ENCODE assay signal across 21 cellular contexts in genomic region chrX:103338663-103339062, GRCh38. TPM values are rescaled to one million over a fixed set of nuclear protein-coding genes. Genes with fewer than 3 reads are reported as not detected.
DNase-seq lines count a peak whose midpoint lies in the region; FAIRE-seq and TF ChIP-seq lines count a peak whose summit lies in the region.
"Had no signal": no experiment of that assay in that cellular context is flagged by ENCODE, and none has a peak within 500 bp of the region (broad histone marks: within the 10 kb centered on the region; RNA-seq: fewer than 3 reads in every experiment).

No MANE protein-coding gene starts in this region.

- peaks cover 3% of the 10 kb centered on the region for H3K27me3 Mint-ChIP-seq in progenitor cell of endocrine pancreas

- H3K4me1 Mint-ChIP-seq in progenitor cell of endocrine pancreas (ENCODE audit: low read depth), result peaks cover 5% of the 10 kb centered on the region

- TF ChIP-seq CTCF in bronchial epithelial cell (IDR thresholded peaks at IDR 0.05; ENCODE audit: insufficient read depth, low read length, severe bottlenecking) (no peak), progenitor cell of endocrine pancreas (IDR thresholded peaks at IDR 0.05; ENCODE audit: unreplicated experiment) (no peak)

- H3K27ac Mint-ChIP-seq in progenitor cell of endocrine pancreas, result no peak overlapping the region
- H3K27ac Mint-ChIP-seq: CD4-positive, CD25-positive, alpha-beta regulatory T cell; GM23338; H9 had no signal

- no peaks in the 10 kb centered on the region for H3K36me3 ChIP-seq in bronchial epithelial cell (ENCODE audit: control insufficient read depth, insufficient read depth, low read length)
- H3K36me3 ChIP-seq: BLaER1, MG63 had no signal

- no peaks in the 10 kb centered on the region for H3K36me3 Mint-ChIP-seq in progenitor cell of endocrine pancreas (ENCODE audit: insufficient read depth)
- H3K36me3 Mint-ChIP-seq: CD4-positive, CD25-positive, alpha-beta regulatory T cell had no signal

- H3K9me3 Mint-ChIP-seq in progenitor cell of endocrine pancreas (ENCODE audit: low read depth), result peaks cover 3% of the 10 kb centered on the region
- H3K9me3 Mint-ChIP-seq: CD4-positive, CD25-positive, alpha-beta regulatory T cell; GM23338 had no signal

- no peak overlapping the region for H3K4me3 ChIP-seq in bronchial epithelial cell (ENCODE audit: low read depth, low read length)
- H3K4me3 ChIP-seq: BLaER1, GM23338, MG63 had no signal

- no peak overlapping the region for H3K4me3 Mint-ChIP-seq in progenitor cell of endocrine pancreas (ENCODE audit: low read depth)
- H3K4me3 Mint-ChIP-seq: CD4-positive, CD25-positive, alpha-beta regulatory T cell; GM23338; H9 had no signal

- H3K27me3 ChIP-seq in bronchial epithelial cell (ENCODE audit: control insufficient read depth, insufficient read depth, low read length) (no peaks in the 10 kb centered on the region), layer of hippocampus (ENCODE audit: control insufficient read depth, insufficient read depth, low read length) (no peaks in the 10 kb centered on the region)

- DNase-seq in COLO829 (ENCODE audit: low spot score) (peak; percentile 19), bronchial epithelial cell (ENCODE audit: low read depth) (no peak), putamen (ENCODE audit: low spot score) (peak; percentile 58), GM19239 (ENCODE audit: insufficient read length, low spot score) (no peak), NCI-H1092 treated with DMSO at 0.1 percent for 48 hours (lab: John Stamatoyannopoulos, UW) (no peak), progenitor cell of endocrine pancreas (ENCODE audit: low spot score, unreplicated experiment) (no peak), epidermal melanocyte (ENCODE audit: insufficient read length, low spot score) (no peak)
- DNase-seq: CD4-positive, CD25-positive, alpha-beta regulatory T cell; H9; KG1; MG63; NCI-H446 treated with DMSO at 0.1 percent for 48 hours; NCI-H526; NCI-H82; NK-92 treated with Interleukin-12 subunit alpha and Interleukin-12 subunit beta, amount 100 ng/mL, for 24 hours; PC-3 had no signal

- peak overlapping the region; percentile 28 for H3K27ac ChIP-seq in layer of hippocampus (ENCODE audit: low read depth, low read length)
- H3K27ac ChIP-seq: BLaER1 had no signal

- peak; percentile 7 for FAIRE-seq in bronchial epithelial cell (lab: Jason Lieb, UNC)
- FAIRE-seq in GM19239 (lab: Jason Lieb, UNC), result no peak
- FAIRE-seq: D721Med, GM18507 had no signal

RNA-seq across cellular contexts. Expression of gene TCEAL7, which starts 8.6 kb away (rescaled TPM):
- total RNA-seq in bronchial epithelial cell (0.77 and 1.1 TPM in 2 replicates), progenitor cell of endocrine pancreas (4.9 and 5.1 TPM in 2 replicates)
- total RNA-seq: CD4-positive, CD25-positive, alpha-beta regulatory T cell; PC-3 had no signal

RNA-seq across cellular contexts. Expression of gene TCEAL9, which starts 17.6 kb away (rescaled TPM):
- total RNA-seq in bronchial epithelial cell, result 46.6 and 66.6 TPM in 2 replicates
- total RNA-seq in progenitor cell of endocrine pancreas, result 111 and 118 TPM in 2 replicates

RNA-seq across cellular contexts. Expression of gene BEX2, which starts 27.9 kb away (rescaled TPM):
- total RNA-seq in bronchial epithelial cell (46.6 and 79.8 TPM in 2 replicates), progenitor cell of endocrine pancreas (36.0 and 42.0 TPM in 2 replicates)

RNA-seq across cellular contexts. Expression of gene BEX3, which starts 37.7 kb away (rescaled TPM):
- total RNA-seq in bronchial epithelial cell (94.8 and 129 TPM in 2 replicates), progenitor cell of endocrine pancreas (408 and 425 TPM in 2 replicates)

Comparison
In these comparisons a context has a peak if more than half of its experiments do, and no peak if none do; other contexts are left out.
1. DNase-seq: peak in COLO829 (single experiment) and putamen (single experiment); none in bronchial epithelial cell (single experiment), GM19239 (single experiment), NCI-H1092 treated with DMSO at 0.1 percent for 48 hours (single experiment), progenitor cell of endocrine pancreas (single experiment) and epidermal melanocyte (single experiment).